Comparison of ENCODE assay signal across 8 cellular contexts in genomic region chr7:86904949-86905834, GRCh38.
DNase-seq lines count a peak whose midpoint lies in the region; FAIRE-seq and TF ChIP-seq lines count a peak whose summit lies in the region.

No MANE protein-coding gene starts in this region.

- no peaks in the 10 kb centered on the region for H3K27me3 ChIP-seq in H7 (ENCODE audit: control insufficient read depth, insufficient read depth, low read length)

- H3K36me3 ChIP-seq in H7 (replicated peaks; ENCODE audit: control insufficient read depth, insufficient read depth, low read length): no peaks in the 10 kb centered on the region; the same call in 1 of the 2 replicates

- peak; percentile 21 for DNase-seq in NCI-H2171 treated with DMSO at 0.1 percent for 48 hours (lab: John Stamatoyannopoulos, UW)
- no peak for DNase-seq in NCI-H2171 (lab: John Stamatoyannopoulos, UW)
- DNase-seq in H7: peak; percentile 1
- DNase-seq in NCI-H748 treated with DMSO at 0.1 percent for 48 hours (lab: John Stamatoyannopoulos, UW): peak; percentile 23
- DNase-seq in epithelial cell of proximal tubule (ENCODE audit: low read depth): no peak
- DNase-seq in renal cortical epithelial cell (ENCODE audit: low read depth): peak; percentile 23
- DNase-seq in activated T-cell treated with anti-CD3 and anti-CD28 coated beads for 4 hours: no peak
- DNase-seq in GM12891 (ENCODE audit: insufficient read length, low spot score): no peak

- TF ChIP-seq CTCF in epithelial cell of proximal tubule (conservative IDR thresholded peaks at IDR 0.05; ENCODE audit: low read depth, low read length): peak; percentile 71

- H3K4me3 ChIP-seq in H7 (ENCODE audit: insufficient read depth, low read depth, low read length) (no peak overlapping the region), epithelial cell of proximal tubule (ENCODE audit: low read depth, low read length) (no peak overlapping the region)

- no peak for FAIRE-seq in GM12891 (lab: Jason Lieb, UNC)

- no peak for TF ChIP-seq POLR2A in GM12891 (IDR thresholded peaks at IDR 0.05; ENCODE audit: low read depth, low read length)

TF ChIP-seq in GM12891, 5 proteins besides CTCF, POLR2A, EP300 and RAD21:
- TF ChIP-seq POLR2AphosphoS5 (IDR thresholded peaks at IDR 0.05; ENCODE audit: low read depth, low read length) (no peak), TAF1 (IDR thresholded peaks at IDR 0.05; ENCODE audit: low read depth, low read length) (no peak), POU2F2 (IDR thresholded peaks at IDR 0.05; ENCODE audit: low read depth, low read length) (no peak), PAX5 (IDR thresholded peaks at IDR 0.05; ENCODE audit: insufficient read depth, low read length, severe bottlenecking) (no peak), SPI1 (IDR thresholded peaks at IDR 0.05; ENCODE audit: low read depth, low read length) (no peak)

Comparison
In these comparisons a context has a peak if more than half of its experiments do, and no peak if none do; other contexts are left out.
1. DNase-seq: peak in NCI-H2171 treated with DMSO at 0.1 percent for 48 hours (single experiment), H7 (single experiment), NCI-H748 treated with DMSO at 0.1 percent for 48 hours (single experiment) and renal cortical epithelial cell (single experiment); none in NCI-H2171 (single experiment), epithelial cell of proximal tubule (single experiment), activated T-cell treated with anti-CD3 and anti-CD28 coated beads for 4 hours (single experiment) and GM12891 (single experiment).